1 cellular context compared by ENCODE assay signal in the genomic region with DNA sequence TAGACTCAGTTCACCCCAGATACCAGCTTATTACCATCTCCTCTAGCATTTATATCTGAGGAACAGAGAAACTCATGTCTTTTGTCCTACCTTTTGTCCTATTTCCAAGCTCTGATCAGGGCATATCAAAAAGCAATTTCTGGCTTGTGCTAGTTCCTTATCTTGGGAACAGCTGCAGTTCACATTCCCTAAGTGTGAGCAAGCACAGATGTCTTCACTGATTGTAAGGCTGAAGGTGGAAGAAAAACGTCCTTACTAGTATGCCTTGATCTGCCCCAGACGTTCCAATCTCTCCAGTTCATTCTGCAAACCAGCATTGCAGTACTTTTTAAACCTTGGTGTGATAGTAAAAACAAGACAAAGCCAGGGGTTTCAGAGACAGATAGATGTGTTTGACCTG.
TF ChIP-seq lines count a peak whose summit lies in the region.

No MANE protein-coding gene starts in this region.

TF ChIP-seq in HepG2, 621 proteins besides CTCF, POLR2A, EP300 and RAD21 (continued from another document):
- TF ChIP-seq, protein P1, sequence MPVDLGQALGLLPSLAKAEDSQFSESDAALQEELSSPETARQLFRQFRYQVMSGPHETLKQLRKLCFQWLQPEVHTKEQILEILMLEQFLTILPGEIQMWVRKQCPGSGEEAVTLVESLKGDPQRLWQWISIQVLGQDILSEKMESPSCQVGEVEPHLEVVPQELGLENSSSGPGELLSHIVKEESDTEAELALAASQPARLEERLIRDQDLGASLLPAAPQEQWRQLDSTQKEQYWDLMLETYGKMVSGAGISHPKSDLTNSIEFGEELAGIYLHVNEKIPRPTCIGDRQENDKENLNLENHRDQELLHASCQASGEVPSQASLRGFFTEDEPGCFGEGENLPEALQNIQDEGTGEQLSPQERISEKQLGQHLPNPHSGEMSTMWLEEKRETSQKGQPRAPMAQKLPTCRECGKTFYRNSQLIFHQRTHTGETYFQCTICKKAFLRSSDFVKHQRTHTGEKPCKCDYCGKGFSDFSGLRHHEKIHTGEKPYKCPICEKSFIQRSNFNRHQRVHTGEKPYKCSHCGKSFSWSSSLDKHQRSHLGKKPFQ (CRISPR knock-in tag; IDR thresholded peaks at IDR 0.05; ENCODE audit: insufficient replicate concordance) = no peak
- TF ChIP-seq FOXO1 (CRISPR knock-in tag; IDR thresholded peaks at IDR 0.05) (no peak), ATF7 (IDR thresholded peaks at IDR 0.05) (no peak), ATF7 (CRISPR knock-in tag; IDR thresholded peaks at IDR 0.05) (no peak), MTA1 (CRISPR knock-in tag; IDR thresholded peaks at IDR 0.05; ENCODE audit: borderline replicate concordance) (no peak), ZNF780A (CRISPR knock-in tag; IDR thresholded peaks at IDR 0.05) (no peak)
- TF ChIP-seq, protein P2, sequence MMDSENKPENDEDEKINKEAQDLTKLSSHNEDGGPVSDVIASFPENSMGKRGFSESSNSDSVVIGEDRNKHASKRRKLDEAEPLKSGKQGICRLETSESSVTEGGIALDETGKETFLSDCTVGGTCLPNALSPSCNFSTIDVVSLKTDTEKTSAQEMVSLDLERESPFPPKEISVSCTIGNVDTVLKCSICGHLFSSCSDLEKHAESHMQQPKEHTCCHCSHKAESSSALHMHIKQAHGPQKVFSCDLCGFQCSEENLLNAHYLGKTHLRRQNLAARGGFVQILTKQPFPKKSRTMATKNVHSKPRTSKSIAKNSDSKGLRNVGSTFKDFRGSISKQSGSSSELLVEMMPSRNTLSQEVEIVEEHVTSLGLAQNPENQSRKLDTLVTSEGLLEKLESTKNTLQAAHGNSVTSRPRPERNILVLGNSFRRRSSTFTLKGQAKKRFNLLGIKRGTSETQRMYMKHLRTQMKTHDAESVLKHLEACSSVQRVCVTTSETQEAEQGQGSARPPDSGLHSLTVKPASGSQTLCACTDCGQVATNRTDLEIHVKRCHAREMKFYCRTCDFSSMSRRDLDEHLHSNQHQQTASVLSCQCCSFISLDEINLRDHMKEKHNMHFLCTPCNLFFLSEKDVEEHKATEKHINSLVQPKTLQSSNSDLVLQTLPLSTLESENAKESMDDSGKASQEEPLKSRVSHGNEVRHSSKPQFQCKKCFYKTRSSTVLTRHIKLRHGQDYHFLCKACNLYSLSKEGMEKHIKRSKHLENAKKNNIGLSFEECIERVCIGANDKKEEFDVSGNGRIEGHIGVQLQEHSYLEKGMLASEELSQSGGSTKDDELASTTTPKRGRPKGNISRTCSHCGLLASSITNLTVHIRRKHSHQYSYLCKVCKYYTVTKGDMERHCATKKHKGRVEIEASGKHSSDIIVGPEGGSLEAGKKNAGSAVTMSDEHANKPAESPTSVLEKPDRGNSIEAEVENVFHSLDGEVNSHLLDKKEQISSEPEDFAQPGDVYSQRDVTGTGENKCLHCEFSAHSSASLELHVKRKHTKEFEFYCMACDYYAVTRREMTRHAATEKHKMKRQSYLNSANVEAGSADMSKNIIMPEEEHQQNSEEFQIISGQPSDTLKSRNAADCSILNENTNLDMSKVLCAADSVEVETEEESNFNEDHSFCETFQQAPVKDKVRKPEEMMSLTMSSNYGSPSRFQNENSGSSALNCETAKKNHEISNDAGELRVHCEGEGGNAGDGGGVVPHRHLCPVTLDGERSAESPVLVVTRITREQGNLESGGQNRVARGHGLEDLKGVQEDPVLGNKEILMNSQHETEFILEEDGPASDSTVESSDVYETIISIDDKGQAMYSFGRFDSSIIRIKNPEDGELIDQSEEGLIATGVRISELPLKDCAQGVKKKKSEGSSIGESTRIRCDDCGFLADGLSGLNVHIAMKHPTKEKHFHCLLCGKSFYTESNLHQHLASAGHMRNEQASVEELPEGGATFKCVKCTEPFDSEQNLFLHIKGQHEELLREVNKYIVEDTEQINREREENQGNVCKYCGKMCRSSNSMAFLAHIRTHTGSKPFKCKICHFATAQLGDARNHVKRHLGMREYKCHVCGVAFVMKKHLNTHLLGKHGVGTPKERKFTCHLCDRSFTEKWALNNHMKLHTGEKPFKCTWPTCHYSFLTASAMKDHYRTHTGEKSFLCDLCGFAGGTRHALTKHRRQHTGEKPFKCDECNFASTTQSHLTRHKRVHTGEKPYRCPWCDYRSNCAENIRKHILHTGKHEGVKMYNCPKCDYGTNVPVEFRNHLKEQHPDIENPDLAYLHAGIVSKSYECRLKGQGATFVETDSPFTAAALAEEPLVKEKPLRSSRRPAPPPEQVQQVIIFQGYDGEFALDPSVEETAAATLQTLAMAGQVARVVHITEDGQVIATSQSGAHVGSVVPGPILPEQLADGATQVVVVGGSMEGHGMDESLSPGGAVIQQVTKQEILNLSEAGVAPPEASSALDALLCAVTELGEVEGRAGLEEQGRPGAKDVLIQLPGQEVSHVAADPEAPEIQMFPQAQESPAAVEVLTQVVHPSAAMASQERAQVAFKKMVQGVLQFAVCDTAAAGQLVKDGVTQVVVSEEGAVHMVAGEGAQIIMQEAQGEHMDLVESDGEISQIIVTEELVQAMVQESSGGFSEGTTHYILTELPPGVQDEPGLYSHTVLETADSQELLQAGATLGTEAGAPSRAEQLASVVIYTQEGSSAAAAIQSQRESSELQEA (CRISPR knock-in tag; IDR thresholded peaks at IDR 0.05; ENCODE audit: not compliant biosample characterization) = no peak
- TF ChIP-seq, protein P3, sequence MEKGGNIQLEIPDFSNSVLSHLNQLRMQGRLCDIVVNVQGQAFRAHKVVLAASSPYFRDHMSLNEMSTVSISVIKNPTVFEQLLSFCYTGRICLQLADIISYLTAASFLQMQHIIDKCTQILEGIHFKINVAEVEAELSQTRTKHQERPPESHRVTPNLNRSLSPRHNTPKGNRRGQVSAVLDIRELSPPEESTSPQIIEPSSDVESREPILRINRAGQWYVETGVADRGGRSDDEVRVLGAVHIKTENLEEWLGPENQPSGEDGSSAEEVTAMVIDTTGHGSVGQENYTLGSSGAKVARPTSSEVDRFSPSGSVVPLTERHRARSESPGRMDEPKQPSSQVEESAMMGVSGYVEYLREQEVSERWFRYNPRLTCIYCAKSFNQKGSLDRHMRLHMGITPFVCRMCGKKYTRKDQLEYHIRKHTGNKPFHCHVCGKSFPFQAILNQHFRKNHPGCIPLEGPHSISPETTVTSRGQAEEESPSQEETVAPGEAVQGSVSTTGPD (CRISPR knock-in tag; IDR thresholded peaks at IDR 0.05) = no peak
- TF ChIP-seq, protein P4, sequence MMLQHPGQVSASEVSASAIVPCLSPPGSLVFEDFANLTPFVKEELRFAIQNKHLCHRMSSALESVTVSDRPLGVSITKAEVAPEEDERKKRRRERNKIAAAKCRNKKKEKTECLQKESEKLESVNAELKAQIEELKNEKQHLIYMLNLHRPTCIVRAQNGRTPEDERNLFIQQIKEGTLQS (CRISPR knock-in tag; IDR thresholded peaks at IDR 0.05) = no peak
